Comparison of ENCODE assay signal across 19 cellular contexts in the genomic region with DNA sequence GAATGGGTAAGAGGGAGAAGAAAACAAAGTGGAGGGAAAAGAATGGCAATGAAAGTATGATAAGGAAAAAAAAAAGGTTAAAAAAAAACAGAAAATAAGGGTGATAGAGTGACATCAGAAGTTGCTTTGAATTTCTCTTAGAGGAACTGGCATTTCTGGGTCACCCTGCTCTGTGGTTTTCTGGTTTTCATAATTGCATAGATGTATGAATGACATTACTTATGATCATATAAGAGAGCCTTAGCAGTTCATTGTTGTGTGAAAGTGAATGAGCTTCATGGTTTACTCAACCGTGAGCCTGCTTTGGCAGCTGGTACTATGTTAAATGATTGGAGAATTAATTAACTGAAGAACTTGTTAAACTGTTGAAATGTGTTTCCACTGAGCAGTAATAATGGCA.
DNase-seq lines count a peak whose midpoint lies in the region; ATAC-seq and TF ChIP-seq lines count a peak whose summit lies in the region.
"Had no signal": no experiment of that assay in that cellular context is flagged by ENCODE, and none has a peak within 500 bp of the region (broad histone marks: within the 10 kb centered on the region; RNA-seq: fewer than 3 reads in every experiment).

No MANE protein-coding gene starts in this region.

- no peaks in the 10 kb centered on the region for H3K9me3 Mint-ChIP-seq in chondrocyte (ENCODE audit: low read depth)
- H3K9me3 Mint-ChIP-seq: activated naive CD4-positive, alpha-beta T cell treated with anti-CD3 and anti-CD28 coated beads, Interleukin-2, amount 50 U/mL, for 24 hours; neural crest cell had no signal

- no peaks in the 10 kb centered on the region for H3K4me1 Mint-ChIP-seq in chondrocyte (ENCODE audit: low read depth)
- H3K4me1 Mint-ChIP-seq: CD4-positive, CD25-positive, alpha-beta regulatory T cell; immature natural killer cell; neural crest cell had no signal

- H3K27me3 Mint-ChIP-seq in chondrocyte (ENCODE audit: low read depth): peaks cover 4% of the 10 kb centered on the region
- H3K27me3 Mint-ChIP-seq: activated naive CD4-positive, alpha-beta T cell treated with anti-CD3 and anti-CD28 coated beads, Interleukin-2, amount 50 U/mL, for 24 hours; CD4-positive, CD25-positive, alpha-beta regulatory T cell had no signal

- no peaks in the 10 kb centered on the region for H3K36me3 Mint-ChIP-seq in chondrocyte (ENCODE audit: low read depth)
- H3K36me3 Mint-ChIP-seq: activated naive CD4-positive, alpha-beta T cell treated with anti-CD3 and anti-CD28 coated beads, Interleukin-2, amount 50 U/mL, for 24 hours; CD4-positive, CD25-positive, alpha-beta regulatory T cell; immature natural killer cell had no signal

- no peak overlapping the region for H3K4me3 Mint-ChIP-seq in chondrocyte (ENCODE audit: unreplicated experiment)
- H3K4me3 Mint-ChIP-seq: activated naive CD4-positive, alpha-beta T cell treated with anti-CD3 and anti-CD28 coated beads, Interleukin-2, amount 50 U/mL, for 24 hours; CD4-positive, CD25-positive, alpha-beta regulatory T cell; immature natural killer cell; neural crest cell had no signal

- no peak overlapping the region for H3K27ac Mint-ChIP-seq in chondrocyte (ENCODE audit: unreplicated experiment)
- H3K27ac Mint-ChIP-seq: activated naive CD4-positive, alpha-beta T cell treated with anti-CD3 and anti-CD28 coated beads, Interleukin-2, amount 50 U/mL, for 24 hours; immature natural killer cell had no signal

- DNase-seq in NCI-H1092 treated with DMSO at 0.1 percent for 48 hours (lab: John Stamatoyannopoulos, UW) (peak; percentile 14), NCI-H1092 (lab: John Stamatoyannopoulos, UW) (no peak), retina (peak; percentile 73), amniotic stem cell (lab: John Stamatoyannopoulos, UW) (no peak), HT-29 (ENCODE audit: low spot score) (no peak), chondrocyte (ENCODE audit: low spot score) (no peak)
- DNase-seq: 8988T; activated CD8-positive, alpha-beta memory T cell treated with anti-CD3 and anti-CD28 coated beads, Interleukin-2, amount 50 U/mL, for 4 hours; CD4-positive, CD25-positive, alpha-beta regulatory T cell; immature natural killer cell; mesenchymal stem cell; NCI-H446 treated with DMSO at 0.1 percent for 48 hours; stimulated activated naive CD4-positive, alpha-beta T cell treated with Interleukin-2 at 50 U/mL for 16 hours; SW 1271 had no signal

- TF ChIP-seq CTCF in chondrocyte (IDR thresholded peaks at IDR 0.05): no peak

- ATAC-seq in GM21390 (IDR thresholded peaks at IDR 0.05; ENCODE audit: unreplicated experiment) (peak; percentile 84), HG03521 (IDR thresholded peaks at IDR 0.05; ENCODE audit: unreplicated experiment) (peak; percentile 80)
- ATAC-seq: gastroesophageal sphincter had no signal

Comparison
In these comparisons a context has a peak if more than half of its experiments do, and no peak if none do; other contexts are left out.
1. DNase-seq: peak in NCI-H1092 treated with DMSO at 0.1 percent for 48 hours (single experiment) and retina (single experiment); none in NCI-H1092 (single experiment), amniotic stem cell (single experiment), HT-29 (single experiment) and chondrocyte (single experiment).